ENCODE assay signal across 9 cellular contexts in the genomic region with DNA sequence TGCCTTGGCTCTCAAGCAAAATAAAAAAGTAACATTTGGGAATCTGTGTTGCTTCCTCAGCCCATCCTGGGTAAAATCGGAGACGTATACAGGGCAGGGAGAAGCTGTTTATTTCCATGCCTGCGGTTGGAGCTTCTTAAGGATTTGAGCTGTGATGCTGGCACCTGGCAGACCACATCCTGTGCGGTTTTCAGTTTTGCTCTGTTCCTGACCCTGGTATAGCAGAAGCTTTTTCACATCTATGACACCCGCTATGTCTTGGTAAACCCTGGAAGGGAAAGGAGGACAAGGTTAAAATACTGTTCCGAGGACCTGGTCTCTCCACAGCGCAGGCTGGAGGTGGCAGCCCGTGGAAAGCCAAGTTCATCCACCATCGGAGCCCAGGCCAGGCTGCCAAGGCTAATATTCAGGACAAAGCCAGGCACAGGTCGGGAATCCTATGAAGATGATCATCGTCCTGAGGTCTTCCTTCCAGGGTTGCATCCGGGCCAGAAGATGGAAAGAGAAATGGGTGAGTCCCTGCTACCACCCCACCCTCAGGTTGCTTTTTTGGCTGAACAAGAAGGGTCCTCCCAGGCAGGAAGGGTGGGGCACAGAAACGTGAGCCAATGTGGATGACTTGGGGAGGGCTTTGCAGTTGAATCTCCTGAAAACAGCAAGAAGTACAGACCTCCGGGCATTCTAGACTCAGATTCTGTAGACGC. TPM values are rescaled to one million over a fixed set of nuclear protein-coding genes. Genes with fewer than 3 reads are reported as not detected.
DNase-seq lines count a peak whose midpoint lies in the region; ATAC-seq, FAIRE-seq and TF ChIP-seq lines count a peak whose summit lies in the region.
"Not testable (repeated sequence)": the region's sequence is repeated elsewhere in the genome, so short reads cannot be mapped to it uniquely, and the experiment has no call there.
"Had no signal": no experiment of that assay in that cellular context is flagged by ENCODE, and none has a peak within 500 bp of the region (broad histone marks: within the 10 kb centered on the region; RNA-seq: fewer than 3 reads in every experiment).

No MANE protein-coding gene starts in this region.

- peaks cover 70% of the 10 kb centered on the region for H3K4me1 ChIP-seq in BLaER1

- intact Hi-C loops in activated CD4-positive, alpha-beta memory T cell treated with anti-CD3 and anti-CD28 coated beads for 36 hours (cut with micrococcal nuclease); activated naive CD4-positive, alpha-beta T cell treated with anti-CD3 and anti-CD28 coated beads for 36 hours (cut with micrococcal nuclease): not testable (repeated sequence)

- TF ChIP-seq POLR2A in GM12891 (IDR thresholded peaks at IDR 0.05; ENCODE audit: low read depth, low read length), result not testable (repeated sequence)

- H3K27me3 ChIP-seq in BLaER1, result not testable (repeated sequence)

- H3K27me3 Mint-ChIP-seq in activated CD4-positive, alpha-beta memory T cell treated with anti-CD3 and anti-CD28 coated beads for 36 hours, result peaks cover 32% of the 10 kb centered on the region
- peaks cover 19% of the 10 kb centered on the region for H3K27me3 Mint-ChIP-seq in activated naive CD4-positive, alpha-beta T cell treated with anti-CD3 and anti-CD28 coated beads for 36 hours (ENCODE audit: low read depth)
- peaks cover 20% of the 10 kb centered on the region for H3K27me3 Mint-ChIP-seq in central memory CD8-positive, alpha-beta T cell

- H3K9me3 ChIP-seq in BLaER1, result not testable (repeated sequence)

- POLR2A ChIA-PET in activated CD4-positive, alpha-beta memory T cell treated with anti-CD3 and anti-CD28 coated beads for 36 hours (lab: Charles Lee), result not testable (repeated sequence)

- CTCF ChIA-PET in activated CD4-positive, alpha-beta memory T cell treated with anti-CD3 and anti-CD28 coated beads for 36 hours (lab: Charles Lee); activated naive CD4-positive, alpha-beta T cell treated with anti-CD3 and anti-CD28 coated beads for 36 hours (lab: Charles Lee): not testable (repeated sequence)

- H3K27ac ChIP-seq in BLaER1, result peak overlapping the region; percentile 67

- FAIRE-seq in GM12891 (lab: Jason Lieb, UNC), result peak; percentile 87

- not testable (repeated sequence) for H3K27ac Mint-ChIP-seq in activated CD4-positive, alpha-beta memory T cell treated with anti-CD3 and anti-CD28 coated beads for 36 hours; activated naive CD4-positive, alpha-beta T cell treated with anti-CD3 and anti-CD28 coated beads for 36 hours; central memory CD8-positive, alpha-beta T cell (ENCODE audit: low read depth)

- H3K4me1 Mint-ChIP-seq in activated CD4-positive, alpha-beta memory T cell treated with anti-CD3 and anti-CD28 coated beads for 36 hours (ENCODE audit: low read depth), result peaks cover 20% of the 10 kb centered on the region
- H3K4me1 Mint-ChIP-seq in activated naive CD4-positive, alpha-beta T cell treated with anti-CD3 and anti-CD28 coated beads for 36 hours (ENCODE audit: low read depth), result peaks cover 22% of the 10 kb centered on the region
- peaks cover 30% of the 10 kb centered on the region for H3K4me1 Mint-ChIP-seq in central memory CD8-positive, alpha-beta T cell

- H3K36me3 Mint-ChIP-seq in activated CD4-positive, alpha-beta memory T cell treated with anti-CD3 and anti-CD28 coated beads for 36 hours; activated naive CD4-positive, alpha-beta T cell treated with anti-CD3 and anti-CD28 coated beads for 36 hours (ENCODE audit: low read depth); central memory CD8-positive, alpha-beta T cell (ENCODE audit: insufficient read depth): not testable (repeated sequence)

- not testable (repeated sequence) for H3K36me3 ChIP-seq in BLaER1

- H3K4me3 ChIP-seq in BLaER1, result peak overlapping the region; percentile 56

- not testable (repeated sequence) for H4K20me1 ChIP-seq in BLaER1

- not testable (repeated sequence) for DNase-seq in GM12891 (ENCODE audit: insufficient read length, low spot score); central memory CD8-positive, alpha-beta T cell (ENCODE audit: low spot score in 2 of 2)
- DNase-seq in LHCN-M2 (ENCODE audit: low read depth) (peak; percentile 40), SW480 (ENCODE audit: low spot score) (peak; percentile 34)
- DNase-seq in activated CD4-positive, alpha-beta memory T cell treated with anti-CD3 and anti-CD28 coated beads for 36 hours, result peak; percentile 41
- peak; percentile 59 for DNase-seq in activated naive CD4-positive, alpha-beta T cell treated with anti-CD3 and anti-CD28 coated beads for 36 hours
- DNase-seq in stimulated activated CD4-positive, alpha-beta T cell treated with anti-CD3 and anti-CD28 coated beads, Interleukin-15, amount 100 ng/mL, for 24 hours, result peak; percentile 30

- H3K9me3 Mint-ChIP-seq in activated CD4-positive, alpha-beta memory T cell treated with anti-CD3 and anti-CD28 coated beads for 36 hours; activated naive CD4-positive, alpha-beta T cell treated with anti-CD3 and anti-CD28 coated beads for 36 hours; central memory CD8-positive, alpha-beta T cell: not testable (repeated sequence)

- not testable (repeated sequence) for H3K4me3 Mint-ChIP-seq in activated CD4-positive, alpha-beta memory T cell treated with anti-CD3 and anti-CD28 coated beads for 36 hours; activated naive CD4-positive, alpha-beta T cell treated with anti-CD3 and anti-CD28 coated beads for 36 hours
- peak overlapping the region; percentile 50 for H3K4me3 Mint-ChIP-seq in central memory CD8-positive, alpha-beta T cell

- H3K4me2 ChIP-seq in BLaER1, result peak overlapping the region; percentile 74

- H3K9ac ChIP-seq in BLaER1, result peak overlapping the region; percentile 34; the same call in 1 of the 2 replicates

- ATAC-seq in central memory CD8-positive, alpha-beta T cell (replicated peaks; ENCODE audit: extremely low read depth, poor library complexity, severe bottlenecking), result peak; percentile 85

RNA-seq across cellular contexts. Expression of a gene that starts 4.7 kb away (rescaled TPM):
- polyA plus RNA-seq in GM12891 (2012; ENCODE audit: low read depth, missing spikeins), result 1.2 TPM
- total RNA-seq in LHCN-M2 (2014; rRNA removed), result not detected in 2 replicates
- polyA plus RNA-seq in LHCN-M2 (2012), result not detected
- total RNA-seq in activated CD4-positive, alpha-beta memory T cell treated with anti-CD3 and anti-CD28 coated beads for 36 hours, result not detected
- total RNA-seq in activated naive CD4-positive, alpha-beta T cell treated with anti-CD3 and anti-CD28 coated beads for 36 hours, result under 1 TPM; 0.45 to 0.69 TPM
- total RNA-seq: Peyer's patch had no signal

RNA-seq across cellular contexts. Expression of a gene that starts 24.8 kb away (rescaled TPM):
- 1.3 TPM for polyA plus RNA-seq in GM12891 (2012; ENCODE audit: low read depth, missing spikeins)
- total RNA-seq in LHCN-M2 (2014; rRNA removed), result 9.2 and 9.5 TPM in 2 replicates
- 6.1 TPM for polyA plus RNA-seq in LHCN-M2 (2012)
- not detected for total RNA-seq in activated CD4-positive, alpha-beta memory T cell treated with anti-CD3 and anti-CD28 coated beads for 36 hours
- total RNA-seq in activated naive CD4-positive, alpha-beta T cell treated with anti-CD3 and anti-CD28 coated beads for 36 hours, result not detected

RNA-seq across cellular contexts. Expression of a gene that starts 34.3 kb away (rescaled TPM):
- 2.0 TPM for polyA plus RNA-seq in GM12891 (2012; ENCODE audit: low read depth, missing spikeins)
- 3.8 and 8.2 TPM in 2 replicates for total RNA-seq in LHCN-M2 (2014; rRNA removed)
- 2.4 TPM for polyA plus RNA-seq in LHCN-M2 (2012)
- total RNA-seq in activated CD4-positive, alpha-beta memory T cell treated with anti-CD3 and anti-CD28 coated beads for 36 hours, result 1 to 10 TPM; 5.3 to 5.6 TPM
- total RNA-seq in activated naive CD4-positive, alpha-beta T cell treated with anti-CD3 and anti-CD28 coated beads for 36 hours, result 1 to 10 TPM; 5.7 to 7.1 TPM

RNA-seq across cellular contexts. Expression of a gene that starts 48.9 kb away (rescaled TPM):
- 142 TPM for polyA plus RNA-seq in GM12891 (2012; ENCODE audit: low read depth, missing spikeins)
- 35.4 and 36.7 TPM in 2 replicates for total RNA-seq in LHCN-M2 (2014; rRNA removed)
- polyA plus RNA-seq in LHCN-M2 (2012), result 20.8 TPM
- total RNA-seq in activated CD4-positive, alpha-beta memory T cell treated with anti-CD3 and anti-CD28 coated beads for 36 hours, result 100 to 1,000 TPM; 163 to 176 TPM
- total RNA-seq in activated naive CD4-positive, alpha-beta T cell treated with anti-CD3 and anti-CD28 coated beads for 36 hours, result 100 to 1,000 TPM; 171 to 175 TPM
